In the genomic region with DNA sequence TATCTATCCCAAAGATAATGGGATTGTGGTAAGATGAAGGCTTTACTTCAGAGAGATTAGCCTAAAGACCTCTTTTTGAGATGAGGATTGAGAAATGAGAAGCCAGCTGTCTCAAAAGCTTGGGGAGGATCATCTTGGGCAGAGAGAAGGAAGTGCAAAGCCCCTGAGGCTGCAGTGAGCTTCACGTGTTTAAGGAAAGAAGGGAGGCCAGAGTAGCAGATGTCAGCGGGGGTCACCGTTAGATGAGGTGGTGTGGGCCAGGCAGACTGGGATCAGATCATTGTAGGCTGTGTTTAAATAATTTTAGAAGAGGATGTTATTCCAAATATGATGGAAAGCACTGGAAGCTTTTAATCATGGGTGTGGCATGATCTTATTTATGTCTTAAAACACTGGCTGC, we compare ENCODE assay signal across 25 cellular contexts.
"Had no signal": no experiment of that assay in that cellular context is flagged by ENCODE, and none has a peak within 500 bp of the region (broad histone marks: within the 10 kb centered on the region; RNA-seq: fewer than 3 reads in every experiment).

No MANE protein-coding gene starts in this region.

- H3K27ac Mint-ChIP-seq: activated CD4-positive, alpha-beta T cell treated with anti-CD3 and anti-CD28 coated beads, Interleukin-2, amount 10 ng/mL, durations not matched to agents 7 days and 5 days; activated CD8-positive, alpha-beta T cell treated with anti-CD3 and anti-CD28 coated beads, Interleukin-2, amount 10 ng/mL, durations not matched to agents 7 days and 5 days; activated naive CD8-positive, alpha-beta T cell treated with anti-CD3 and anti-CD28 coated beads for 36 hours; activated T-cell treated with anti-CD3 and anti-CD28 coated beads, Interleukin-2, amount 50 U/mL, for 24 hours; memory B cell; type B pancreatic cell had no signal

- H3K27me3 ChIP-seq: breast epithelium, colonic mucosa, esophagus squamous epithelium, gastroesophageal sphincter, neutrophil, ovary, right atrium auricular region, vagina had no signal

- H3K4me1 Mint-ChIP-seq: activated naive CD8-positive, alpha-beta T cell treated with anti-CD3 and anti-CD28 coated beads for 36 hours had no signal

- H3K27me3 Mint-ChIP-seq: type B pancreatic cell had no signal

- H3K36me3 Mint-ChIP-seq: activated naive CD8-positive, alpha-beta T cell treated with anti-CD3 and anti-CD28 coated beads for 36 hours; memory B cell; natural killer cell treated with Interleukin-12 subunit alpha and Interleukin-12 subunit beta and Interleukin-15 and Interleukin-18, amount 100 ng/mL, for 72 hours had no signal

- DNase-seq: activated CD4-positive, alpha-beta T cell treated with anti-CD3 and anti-CD28 coated beads, Interleukin-2, amount 10 ng/mL, durations not matched to agents 7 days and 5 days; activated CD8-positive, alpha-beta T cell treated with anti-CD3 and anti-CD28 coated beads, Interleukin-2, amount 10 ng/mL, durations not matched to agents 7 days and 5 days; activated naive CD4-positive, alpha-beta T cell treated with Interleukin-2 at 50 U/mL for 16 hours; activated naive CD8-positive, alpha-beta T cell treated with anti-CD3 and anti-CD28 coated beads for 36 hours; activated T-cell treated with anti-CD3 and anti-CD28 coated beads, Interleukin-2, amount 50 U/mL, for 24 hours; amniotic stem cell; colonic mucosa; dorsolateral prefrontal cortex; esophagus squamous epithelium; head of caudate nucleus; ovary; spleen; stimulated activated CD4-positive, alpha-beta T cell treated with anti-CD3 and anti-CD28 coated beads, Interleukin-4, amount 100 ng/mL, for 1 hour; stimulated activated naive CD4-positive, alpha-beta T cell treated with Interleukin-2 at 50 U/mL for 16 hours had no signal

- H3K4me3 ChIP-seq: breast epithelium, colonic mucosa, dorsolateral prefrontal cortex, esophagus squamous epithelium, gastroesophageal sphincter, ovary, prostate gland, right atrium auricular region, spleen, thoracic aorta, vagina had no signal

- ATAC-seq: activated CD4-positive, CD25-positive, alpha-beta regulatory T cell treated with anti-CD3 and anti-CD28 coated beads, Interleukin-2, amount 50 U/mL, for 24 hours; activated CD8-positive, alpha-beta T cell treated with anti-CD3 and anti-CD28 coated beads, Interleukin-2, amount 10 ng/mL, durations not matched to agents 7 days and 5 days had no signal

- H3K9me3 Mint-ChIP-seq: activated CD4-positive, alpha-beta T cell treated with anti-CD3 and anti-CD28 coated beads, Interleukin-2, amount 10 ng/mL, durations not matched to agents 7 days and 5 days; activated naive CD8-positive, alpha-beta T cell treated with anti-CD3 and anti-CD28 coated beads for 36 hours; activated T-cell treated with anti-CD3 and anti-CD28 coated beads, Interleukin-2, amount 50 U/mL, for 24 hours; natural killer cell treated with Interleukin-12 subunit alpha and Interleukin-12 subunit beta and Interleukin-15 and Interleukin-18, amount 100 ng/mL, for 72 hours; type B pancreatic cell had no signal

- H3K4me3 Mint-ChIP-seq: activated CD4-positive, alpha-beta T cell treated with anti-CD3 and anti-CD28 coated beads, Interleukin-2, amount 10 ng/mL, durations not matched to agents 7 days and 5 days; activated CD8-positive, alpha-beta T cell treated with anti-CD3 and anti-CD28 coated beads, Interleukin-2, amount 10 ng/mL, durations not matched to agents 7 days and 5 days; activated naive CD8-positive, alpha-beta T cell treated with anti-CD3 and anti-CD28 coated beads for 36 hours; activated T-cell treated with anti-CD3 and anti-CD28 coated beads, Interleukin-2, amount 50 U/mL, for 24 hours; memory B cell; type B pancreatic cell had no signal

- H3K27ac ChIP-seq: breast epithelium, colonic mucosa, dorsolateral prefrontal cortex, esophagus squamous epithelium, gastroesophageal sphincter, neutrophil, ovary, prostate gland, right atrium auricular region, spleen, thoracic aorta, vagina had no signal
